ENCODE assay signal across 18 cellular contexts in genomic region chr18:54215069-54215468, GRCh38. TPM values are rescaled to one million over a fixed set of nuclear protein-coding genes. Genes with fewer than 3 reads are reported as not detected.
A peak's percentile ranks its signal among the peaks of the same experiment; 100 is the strongest.
DNase-seq lines count a peak whose midpoint lies in the region; ATAC-seq and TF ChIP-seq lines count a peak whose summit lies in the region.
"Had no signal": no experiment of that assay in that cellular context is flagged by ENCODE, and none has a peak within 500 bp of the region (broad histone marks: within the 10 kb centered on the region; RNA-seq: fewer than 3 reads in every experiment).

No MANE protein-coding gene starts in this region.

- H3K27me3 Mint-ChIP-seq in activated T-cell treated with anti-CD3 and anti-CD28 coated beads, Interleukin-2, amount 50 U/mL, for 72 hours (ENCODE audit: low read depth), result no peaks in the 10 kb centered on the region
- no peaks in the 10 kb centered on the region for H3K27me3 Mint-ChIP-seq in activated T-cell treated with anti-CD3 and anti-CD28 coated beads, Interleukin-2, amount 50 U/mL, for 4 hours (ENCODE audit: low read depth)
- H3K27me3 Mint-ChIP-seq: activated naive CD8-positive, alpha-beta T cell treated with anti-CD3 and anti-CD28 coated beads, Interleukin-2, amount 50 U/mL, for 24 hours had no signal

- H3K27ac ChIP-seq in SU-DHL-6 (ENCODE audit: low read depth, low read length), result peak overlapping the region; percentile 62
- peak overlapping the region; percentile 6 for H3K27ac ChIP-seq in fibroblast of lung (ENCODE audit: insufficient read depth, low read length)
- H3K27ac ChIP-seq in ascending aorta, result no peak overlapping the region
- H3K27ac ChIP-seq: A549, sigmoid colon, thyroid gland had no signal

- H3K36me3 ChIP-seq in SU-DHL-6 (ENCODE audit: low read length) (peaks cover 5% of the 10 kb centered on the region; the same call in 1 of the 2 replicates), fibroblast of lung (ENCODE audit: control insufficient read depth, insufficient read depth, low read length) (no peaks in the 10 kb centered on the region), ascending aorta (no peaks in the 10 kb centered on the region)
- H3K36me3 ChIP-seq: sigmoid colon, thyroid gland had no signal

- intact Hi-C loops in ascending aorta (cut with DNase I), result no loop called here

- H3K79me2 ChIP-seq in SU-DHL-6 (ENCODE audit: insufficient read depth, low read length) (peaks cover 99% of the 10 kb centered on the region), fibroblast of lung (ENCODE audit: control insufficient read depth, insufficient read depth, low read length) (peaks cover 85% of the 10 kb centered on the region)

- H4K20me1 ChIP-seq in SU-DHL-6 (ENCODE audit: low read depth, low read length) (no peaks in the 10 kb centered on the region), fibroblast of lung (ENCODE audit: control insufficient read depth, extremely low read depth, insufficient read depth, low read length) (no peaks in the 10 kb centered on the region)

- H3K9me3 Mint-ChIP-seq in activated T-cell treated with anti-CD3 and anti-CD28 coated beads, Interleukin-2, amount 50 U/mL, for 72 hours, result no peaks in the 10 kb centered on the region
- H3K9me3 Mint-ChIP-seq in activated T-cell treated with anti-CD3 and anti-CD28 coated beads, Interleukin-2, amount 50 U/mL, for 4 hours, result no peaks in the 10 kb centered on the region
- H3K9me3 Mint-ChIP-seq: activated naive CD8-positive, alpha-beta T cell treated with anti-CD3 and anti-CD28 coated beads, Interleukin-2, amount 50 U/mL, for 24 hours; mesothelial cell of epicardium had no signal

- peak overlapping the region; percentile 12; the same call in 1 of the 2 replicates for H3K9ac ChIP-seq in SU-DHL-6 (ENCODE audit: low read length)
- H3K9ac ChIP-seq in fibroblast of lung (ENCODE audit: insufficient read depth, low read length), result no peak overlapping the region

- H3K9me3 ChIP-seq in SU-DHL-6 (ENCODE audit: insufficient read depth, low read length) (no peaks in the 10 kb centered on the region), fibroblast of lung (ENCODE audit: control insufficient read depth, insufficient read depth, low read depth, low read length) (no peaks in the 10 kb centered on the region), ascending aorta (no peaks in the 10 kb centered on the region)
- H3K9me3 ChIP-seq: A549, sigmoid colon, thyroid gland had no signal

- no peak for TF ChIP-seq CTCF in SU-DHL-6 (IDR thresholded peaks at IDR 0.05; ENCODE audit: insufficient read depth, low read length, poor library complexity, severe bottlenecking)
- no peak for TF ChIP-seq CTCF in fibroblast of lung (conservative IDR thresholded peaks at IDR 0.05 in 1 of 2, IDR thresholded peaks at IDR 0.05 in 1 of 2; ENCODE audit: low read depth in 1 of 2, low read length in 2 of 2)
- no peak for TF ChIP-seq CTCF in ascending aorta (IDR thresholded peaks at IDR 0.05)

- H3K27me3 ChIP-seq in SU-DHL-6 (ENCODE audit: low read length) (no peaks in the 10 kb centered on the region), fibroblast of lung (ENCODE audit: control insufficient read depth, insufficient read depth, low read length) (no peaks in the 10 kb centered on the region), ascending aorta (no peaks in the 10 kb centered on the region)
- H3K27me3 ChIP-seq: sigmoid colon, thyroid gland had no signal

- H3K27ac Mint-ChIP-seq in activated T-cell treated with anti-CD3 and anti-CD28 coated beads, Interleukin-2, amount 50 U/mL, for 72 hours, result peak overlapping the region; percentile 19
- H3K27ac Mint-ChIP-seq: activated naive CD8-positive, alpha-beta T cell treated with anti-CD3 and anti-CD28 coated beads, Interleukin-2, amount 50 U/mL, for 24 hours; mesothelial cell of epicardium had no signal

- H3K4me1 Mint-ChIP-seq in activated T-cell treated with anti-CD3 and anti-CD28 coated beads, Interleukin-2, amount 50 U/mL, for 72 hours (ENCODE audit: low read depth), result peaks cover 69% of the 10 kb centered on the region
- peaks cover 66% of the 10 kb centered on the region for H3K4me1 Mint-ChIP-seq in activated T-cell treated with anti-CD3 and anti-CD28 coated beads, Interleukin-2, amount 50 U/mL, for 4 hours (ENCODE audit: low read depth)

- H3F3A ChIP-seq in SU-DHL-6 (ENCODE audit: insufficient read depth), result peaks cover 73% of the 10 kb centered on the region

- DNase-seq in activated T-cell treated with anti-CD3 and anti-CD28 coated beads, Interleukin-2, amount 50 U/mL, for 72 hours, result no peak
- DNase-seq in activated T-cell treated with anti-CD3 and anti-CD28 coated beads, Interleukin-2, amount 50 U/mL, for 4 hours, result no peak
- peak; percentile 44 to 76 for DNase-seq in fibroblast of lung (ENCODE audit: low read depth in 2 of 2)
- DNase-seq in ascending aorta (ENCODE audit: low spot score in 2 of 2), result no peak
- DNase-seq in NCI-H69 (lab: John Stamatoyannopoulos, UW), result no peak
- DNase-seq in pons (ENCODE audit: low spot score), result no peak
- DNase-seq: activated CD4-positive, alpha-beta T cell treated with anti-CD3 and anti-CD28 coated beads for 4 hours; activated naive CD8-positive, alpha-beta T cell treated with anti-CD3 and anti-CD28 coated beads, Interleukin-2, amount 50 U/mL, for 24 hours; activated T-cell treated with anti-CD3 and anti-CD28 coated beads for 4 hours; KBM-7; NCI-H146; sigmoid colon; thyroid gland had no signal

- peak in 1 of 2 donors; percentile 55 for ATAC-seq in activated T-cell treated with anti-CD3 and anti-CD28 coated beads, Interleukin-2, amount 50 U/mL, for 72 hours (replicated peaks in 1 of 2)
- no peak for ATAC-seq in activated T-cell treated with anti-CD3 and anti-CD28 coated beads, Interleukin-2, amount 50 U/mL, for 4 hours
- ATAC-seq in HG03039 (IDR thresholded peaks at IDR 0.05; ENCODE audit: unreplicated experiment), result no peak
- ATAC-seq: A549; activated naive CD8-positive, alpha-beta T cell treated with anti-CD3 and anti-CD28 coated beads, Interleukin-2, amount 50 U/mL, for 24 hours; Right ventricle myocardium inferior had no signal

- H3K4me2 ChIP-seq in SU-DHL-6 (ENCODE audit: low read depth, low read length, poor library complexity, severe bottlenecking), result peak overlapping the region; percentile 19
- no peak overlapping the region for H3K4me2 ChIP-seq in fibroblast of lung (ENCODE audit: extremely low read depth, insufficient read depth, low read length)
- H3K4me2 ChIP-seq: A549 had no signal

- H3K4me3 Mint-ChIP-seq in activated T-cell treated with anti-CD3 and anti-CD28 coated beads, Interleukin-2, amount 50 U/mL, for 72 hours, result no peak overlapping the region
- H3K4me3 Mint-ChIP-seq in activated T-cell treated with anti-CD3 and anti-CD28 coated beads, Interleukin-2, amount 50 U/mL, for 4 hours, result no peak overlapping the region
- H3K4me3 Mint-ChIP-seq: activated naive CD8-positive, alpha-beta T cell treated with anti-CD3 and anti-CD28 coated beads, Interleukin-2, amount 50 U/mL, for 24 hours; mesothelial cell of epicardium had no signal

- H3K4me1 ChIP-seq in fibroblast of lung (ENCODE audit: control insufficient read depth, extremely low read depth, insufficient read depth, low read length) (no peaks in the 10 kb centered on the region), ascending aorta (no peaks in the 10 kb centered on the region)

- H3K4me3 ChIP-seq in SU-DHL-6 (ENCODE audit: insufficient read depth, low read length, poor library complexity, severe bottlenecking) (no peak overlapping the region), fibroblast of lung (replicated peaks in 1 of 4; ENCODE audit: control extremely low read depth in 1 of 4, insufficient read depth in 1 of 4, low read depth in 3 of 4, low read length in 4 of 4) (no peak overlapping the region), ascending aorta (no peak overlapping the region)
- H3K4me3 ChIP-seq: A549, sigmoid colon, thyroid gland had no signal

- H3K36me3 Mint-ChIP-seq in activated T-cell treated with anti-CD3 and anti-CD28 coated beads, Interleukin-2, amount 50 U/mL, for 72 hours (ENCODE audit: insufficient read depth in 2 of 2), result peaks cover 0 to 4% of the 10 kb centered on the region in 2 donors
- H3K36me3 Mint-ChIP-seq in activated T-cell treated with anti-CD3 and anti-CD28 coated beads, Interleukin-2, amount 50 U/mL, for 4 hours (ENCODE audit: insufficient read depth), result peaks cover 13% of the 10 kb centered on the region
- H3K36me3 Mint-ChIP-seq: mesothelial cell of epicardium had no signal

- no peaks in the 10 kb centered on the region for H3K9me2 ChIP-seq in SU-DHL-6 (replicated peaks; ENCODE audit: insufficient read depth, low read length)

- no peak overlapping the region for H2AFZ ChIP-seq in SU-DHL-6 (ENCODE audit: low read depth, low read length, severe bottlenecking)
- no peak overlapping the region for H2AFZ ChIP-seq in fibroblast of lung (ENCODE audit: low read length)

RNA-seq across cellular contexts. Expression of gene MBD2, which starts 9.4 kb away (rescaled TPM):
- total RNA-seq in activated T-cell treated with anti-CD3 and anti-CD28 coated beads, Interleukin-2, amount 50 U/mL, for 72 hours, result 100 to 1,000 TPM; 206 to 207 TPM
- 100 to 1,000 TPM; 119 to 172 (median 135) TPM for total RNA-seq in activated T-cell treated with anti-CD3 and anti-CD28 coated beads, Interleukin-2, amount 50 U/mL, for 4 hours
- total RNA-seq in fibroblast of lung (17.2 and 43.8 TPM in 2 replicates), ascending aorta (111 TPM)
- polyA plus RNA-seq in fibroblast of lung, result 29.7 and 32.5 TPM in 2 replicates
- polyA plus RNA-seq in fibroblast of lung (2012), result 34.8 and 35.2 TPM in 2 replicates
- 1.8 and 16.2 TPM in 2 replicates for polyA minus RNA-seq in fibroblast of lung (ENCODE audit: low replicate concordance)

RNA-seq across cellular contexts. Expression of gene POLI, which starts 54.2 kb away (rescaled TPM):
- 10 to 100 TPM; 29.5 to 30.8 TPM for total RNA-seq in activated T-cell treated with anti-CD3 and anti-CD28 coated beads, Interleukin-2, amount 50 U/mL, for 72 hours
- total RNA-seq in activated T-cell treated with anti-CD3 and anti-CD28 coated beads, Interleukin-2, amount 50 U/mL, for 4 hours, result 10 to 100 TPM in 1 of 3 donors, 1 to 10 TPM in 2; 9.0 to 10.2 (median 9.5) TPM
- total RNA-seq in fibroblast of lung (26.9 and 29.5 TPM in 2 replicates), ascending aorta (14.5 TPM)
- 17.2 and 28.3 TPM in 2 replicates for polyA plus RNA-seq in fibroblast of lung
- polyA plus RNA-seq in fibroblast of lung (2012), result 10.1 and 14.2 TPM in 2 replicates
- polyA minus RNA-seq in fibroblast of lung (ENCODE audit: low replicate concordance), result 1.6 and 1.8 TPM in 2 replicates

Comparison
In these comparisons a context has a peak if more than half of its experiments do, and no peak if none do; other contexts are left out.
1. DNase-seq: peak in fibroblast of lung (2 of 2); none in activated T-cell treated with anti-CD3 and anti-CD28 coated beads, Interleukin-2, amount 50 U/mL, for 72 hours (0 of 2), activated T-cell treated with anti-CD3 and anti-CD28 coated beads, Interleukin-2, amount 50 U/mL, for 4 hours (single experiment), ascending aorta (0 of 2), NCI-H69 (single experiment) and pons (single experiment).
2. H3K27ac ChIP-seq: peak in SU-DHL-6 (single experiment) and fibroblast of lung (single experiment); none in ascending aorta (0 of 2).